In the genomic region with DNA sequence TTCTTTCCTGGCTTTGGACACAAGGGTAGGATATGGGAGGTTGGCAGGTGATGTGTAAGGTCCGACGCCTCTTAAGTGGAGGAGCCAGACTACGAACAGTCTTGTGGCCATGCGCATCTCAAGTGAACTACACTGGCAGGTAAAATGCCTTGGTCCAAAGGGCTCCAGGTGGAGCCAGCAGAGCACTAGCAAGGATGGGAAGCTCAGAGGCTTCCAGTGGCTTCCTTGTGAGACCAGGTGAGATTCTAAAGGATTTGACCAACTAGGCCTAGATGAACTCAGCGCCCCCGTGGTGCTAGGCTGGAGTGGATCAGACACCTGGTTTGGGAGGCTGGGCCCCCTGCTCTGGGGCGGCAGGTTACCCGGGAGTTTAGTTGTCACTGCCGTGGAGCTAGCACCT, we compare ENCODE assay signal across 1 cellular context.
TF ChIP-seq lines count a peak whose summit lies in the region.

No MANE protein-coding gene starts in this region.

TF ChIP-seq in WTC11, 78 proteins besides CTCF, POLR2A, EP300 and RAD21 (continued from another document):
- no peak for TF ChIP-seq USF1 (CRISPR knock-in tag; IDR thresholded peaks at IDR 0.05)
- no peak for TF ChIP-seq ZNF138 (CRISPR knock-in tag; conservative IDR thresholded peaks at IDR 0.05)
- no peak for TF ChIP-seq ZNF219 (CRISPR knock-in tag; IDR thresholded peaks at IDR 0.05; ENCODE audit: borderline replicate concordance)
- no peak for TF ChIP-seq ZNF232 (CRISPR knock-in tag; IDR thresholded peaks at IDR 0.05)
- TF ChIP-seq SOX15 (CRISPR knock-in tag; IDR thresholded peaks at IDR 0.05): no peak
- no peak for TF ChIP-seq ZMAT4 (CRISPR knock-in tag; IDR thresholded peaks at IDR 0.05)
- TF ChIP-seq NFATC4 (CRISPR knock-in tag; IDR thresholded peaks at IDR 0.05): no peak
- no peak for TF ChIP-seq ERG (CRISPR knock-in tag; IDR thresholded peaks at IDR 0.05)
- TF ChIP-seq, protein P1, sequence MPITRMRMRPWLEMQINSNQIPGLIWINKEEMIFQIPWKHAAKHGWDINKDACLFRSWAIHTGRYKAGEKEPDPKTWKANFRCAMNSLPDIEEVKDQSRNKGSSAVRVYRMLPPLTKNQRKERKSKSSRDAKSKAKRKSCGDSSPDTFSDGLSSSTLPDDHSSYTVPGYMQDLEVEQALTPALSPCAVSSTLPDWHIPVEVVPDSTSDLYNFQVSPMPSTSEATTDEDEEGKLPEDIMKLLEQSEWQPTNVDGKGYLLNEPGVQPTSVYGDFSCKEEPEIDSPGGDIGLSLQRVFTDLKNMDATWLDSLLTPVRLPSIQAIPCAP (CRISPR knock-in tag; IDR thresholded peaks at IDR 0.05): no peak
